ENCODE assay signal across 19 cellular contexts in genomic region chr14:69392481-69392880, GRCh38. TPM values are rescaled to one million over a fixed set of nuclear protein-coding genes. Genes with fewer than 3 reads are reported as not detected.
DNase-seq lines count a peak whose midpoint lies in the region; ATAC-seq and TF ChIP-seq lines count a peak whose summit lies in the region.
"Had no signal": no experiment of that assay in that cellular context is flagged by ENCODE, and none has a peak within 500 bp of the region (broad histone marks: within the 10 kb centered on the region; RNA-seq: fewer than 3 reads in every experiment).

No MANE protein-coding gene starts in this region.

- no peaks in the 10 kb centered on the region for H4K20me1 ChIP-seq in H9 (ENCODE audit: control insufficient read depth, insufficient read depth, insufficient read length)

- H3K27me3 ChIP-seq in H9 (ENCODE audit: insufficient read depth, low read length) (no peaks in the 10 kb centered on the region), suprapubic skin (no peaks in the 10 kb centered on the region)
- H3K27me3 ChIP-seq: body of pancreas, Peyer's patch had no signal

- no peak overlapping the region for H4K91ac ChIP-seq in H9 (ENCODE audit: insufficient read length, low read depth, low read length)

- H3K27me3 Mint-ChIP-seq in natural killer cell treated with Interleukin-12 subunit alpha and Interleukin-12 subunit beta and Interleukin-15 and Interleukin-18, amount 100 ng/mL, for 72 hours: no peaks in the 10 kb centered on the region
- H3K27me3 Mint-ChIP-seq in natural killer cell (ENCODE audit: low read depth in 2 of 2) (no peaks in the 10 kb centered on the region), H9 (ENCODE audit: low read depth) (no peaks in the 10 kb centered on the region)
- H3K27me3 Mint-ChIP-seq in activated naive CD8-positive, alpha-beta T cell treated with anti-CD3 and anti-CD28 coated beads, Interleukin-2, amount 10 ng/mL, durations not matched to agents 7 days and 5 days: no peaks in the 10 kb centered on the region
- H3K27me3 Mint-ChIP-seq: activated naive CD4-positive, alpha-beta T cell treated with anti-CD3 and anti-CD28 coated beads, Interleukin-2, amount 10 ng/mL, durations not matched to agents 7 days and 5 days; type B pancreatic cell had no signal

- H3K9me3 ChIP-seq in H9 (ENCODE audit: control insufficient read depth, low read depth, low read length) (no peaks in the 10 kb centered on the region), suprapubic skin (no peaks in the 10 kb centered on the region)
- H3K9me3 ChIP-seq: body of pancreas, Peyer's patch had no signal

- H3T11ph ChIP-seq in H9 (ENCODE audit: low read length): no peak overlapping the region

- peaks cover 48 to 63% of the 10 kb centered on the region in 2 donors for H3K4me1 Mint-ChIP-seq in natural killer cell treated with Interleukin-12 subunit alpha and Interleukin-12 subunit beta and Interleukin-15 and Interleukin-18, amount 100 ng/mL, for 72 hours (ENCODE audit: low read depth in 2 of 2)
- peaks cover 61% of the 10 kb centered on the region in 2 donors for H3K4me1 Mint-ChIP-seq in natural killer cell
- H3K4me1 Mint-ChIP-seq in H9: peaks cover 23 to 28% of the 10 kb centered on the region in 2 experiments
- H3K4me1 Mint-ChIP-seq in activated naive CD8-positive, alpha-beta T cell treated with anti-CD3 and anti-CD28 coated beads, Interleukin-2, amount 10 ng/mL, durations not matched to agents 7 days and 5 days: peaks cover 49% of the 10 kb centered on the region

- H3K4me1 ChIP-seq in H9 (ENCODE audit: insufficient read depth, low read length): no peaks in the 10 kb centered on the region
- H3K4me1 ChIP-seq in suprapubic skin: peaks cover 24% of the 10 kb centered on the region

- no peak overlapping the region for H3K56ac ChIP-seq in H9 (ENCODE audit: insufficient read length, low read depth, low read length)

- no peak overlapping the region for H3K18ac ChIP-seq in H9 (ENCODE audit: insufficient read length, low read depth, low read length)

- H3K9ac ChIP-seq in H9 (ENCODE audit: extremely low read depth, insufficient read length, low read length): no peak overlapping the region

- no peaks in the 10 kb centered on the region for H3K9me3 Mint-ChIP-seq in natural killer cell treated with Interleukin-12 subunit alpha and Interleukin-12 subunit beta and Interleukin-15 and Interleukin-18, amount 100 ng/mL, for 72 hours
- H3K9me3 Mint-ChIP-seq in natural killer cell: no peaks in the 10 kb centered on the region
- H3K9me3 Mint-ChIP-seq in H9: no peaks in the 10 kb centered on the region
- no peaks in the 10 kb centered on the region for H3K9me3 Mint-ChIP-seq in activated naive CD8-positive, alpha-beta T cell treated with anti-CD3 and anti-CD28 coated beads, Interleukin-2, amount 10 ng/mL, durations not matched to agents 7 days and 5 days
- H3K9me3 Mint-ChIP-seq: activated naive CD4-positive, alpha-beta T cell treated with anti-CD3 and anti-CD28 coated beads, Interleukin-2, amount 10 ng/mL, durations not matched to agents 7 days and 5 days; type B pancreatic cell had no signal

- peaks cover 5% of the 10 kb centered on the region for H3K23me2 ChIP-seq in H9 (ENCODE audit: insufficient read length, low read depth, low read length, poor library complexity, severe bottlenecking)

- H2BK120ac ChIP-seq in H9 (ENCODE audit: low read depth, low read length, poor library complexity, severe bottlenecking): no peak overlapping the region

- H4K5ac ChIP-seq in H9 (ENCODE audit: insufficient read length, low read depth, low read length): no peak overlapping the region

- no peak overlapping the region for H2BK15ac ChIP-seq in H9 (ENCODE audit: low read depth, low read length)

- H3K4me3 ChIP-seq in suprapubic skin: no peak overlapping the region
- H3K4me3 ChIP-seq: body of pancreas, Peyer's patch, SK-N-MC had no signal

- POLR2A ChIA-PET in activated naive CD8-positive, alpha-beta T cell treated with anti-CD3 and anti-CD28 coated beads, Interleukin-2, amount 10 ng/mL, durations not matched to agents 7 days and 5 days (lab: Charles Lee): no interaction called here

- no peak overlapping the region for H3K27ac ChIP-seq in H9 (ENCODE audit: insufficient read length, low read depth, low read length)
- no peak overlapping the region for H3K27ac ChIP-seq in suprapubic skin
- H3K27ac ChIP-seq: body of pancreas, Peyer's patch, SK-N-MC had no signal

- peaks cover 64% of the 10 kb centered on the region for H3K36me3 ChIP-seq in suprapubic skin

- peaks cover 53% of the 10 kb centered on the region for H3K36me3 Mint-ChIP-seq in natural killer cell treated with Interleukin-12 subunit alpha and Interleukin-12 subunit beta and Interleukin-15 and Interleukin-18, amount 100 ng/mL, for 72 hours
- H3K36me3 Mint-ChIP-seq in natural killer cell (peaks cover 32% of the 10 kb centered on the region), H9 (ENCODE audit: insufficient read depth in 1 of 3, low read depth in 3 of 3) (peaks cover 64 to 90% (median 88%) of the 10 kb centered on the region in 3 experiments; a peak in 6 of 7 replicates)
- H3K36me3 Mint-ChIP-seq in activated naive CD8-positive, alpha-beta T cell treated with anti-CD3 and anti-CD28 coated beads, Interleukin-2, amount 10 ng/mL, durations not matched to agents 7 days and 5 days: peaks cover 59% of the 10 kb centered on the region

- peaks cover 14% of the 10 kb centered on the region for H3K79me1 ChIP-seq in H9 (ENCODE audit: insufficient read depth, low read depth, low read length, poor library complexity, severe bottlenecking)

- ATAC-seq in natural killer cell treated with Interleukin-12 subunit alpha and Interleukin-12 subunit beta and Interleukin-15 and Interleukin-18, amount 100 ng/mL, for 72 hours: no peak
- ATAC-seq in natural killer cell: no peak
- ATAC-seq in activated naive CD8-positive, alpha-beta T cell treated with anti-CD3 and anti-CD28 coated beads, Interleukin-2, amount 10 ng/mL, durations not matched to agents 7 days and 5 days (ENCODE audit: low read depth): no peak
- no peak for ATAC-seq in GM18907 (IDR thresholded peaks at IDR 0.05; ENCODE audit: unreplicated experiment)
- ATAC-seq: body of pancreas, left cardiac atrium had no signal

- no peak overlapping the region for H4K8ac ChIP-seq in H9 (replicated peaks; ENCODE audit: insufficient read length, low read depth, low read length)

- intact Hi-C loops in natural killer cell (cut with micrococcal nuclease): no loop called here

- no peak for TF ChIP-seq CTCF in natural killer cell (IDR thresholded peaks at IDR 0.05)
- no peak for TF ChIP-seq CTCF in H9 (conservative IDR thresholded peaks at IDR 0.05)
- no peak for TF ChIP-seq CTCF in suprapubic skin (IDR thresholded peaks at IDR 0.05)

- H2BK12ac ChIP-seq in H9 (ENCODE audit: insufficient read length, low read depth, low read length): no peak overlapping the region

- H3K14ac ChIP-seq in H9 (ENCODE audit: insufficient read depth, low read length): no peak overlapping the region

- no peak overlapping the region for H3K4ac ChIP-seq in H9 (ENCODE audit: low read depth, low read length)

- H2AK5ac ChIP-seq in H9 (ENCODE audit: insufficient read length, low read length): no peak overlapping the region

- no peak overlapping the region for H2BK20ac ChIP-seq in H9 (ENCODE audit: low read depth, low read length, poor library complexity, severe bottlenecking)

- TF ChIP-seq POLR2A in suprapubic skin (IDR thresholded peaks at IDR 0.05): no peak

- WGBS in H9 (ENCODE audit: extremely low coverage, insufficient read length, low lambda C conversion rate): no CpG with 5 or more reads among the region's 3 CpGs
- WGBS in suprapubic skin: 94% methylated on average over 3 of the region's 3 CpGs

- no peak for DNase-seq in natural killer cell treated with Interleukin-12 subunit alpha and Interleukin-12 subunit beta and Interleukin-15 and Interleukin-18, amount 100 ng/mL, for 72 hours (ENCODE audit: low spot score)
- DNase-seq in natural killer cell (no peak), H9 (no peak), SKM-1 (lab: John Stamatoyannopoulos, UW; ENCODE audit: unreplicated experiment) (no peak), suprapubic skin (ENCODE audit: low spot score in 2 of 2) (no peak)
- DNase-seq in activated naive CD8-positive, alpha-beta T cell treated with anti-CD3 and anti-CD28 coated beads, Interleukin-2, amount 10 ng/mL, durations not matched to agents 7 days and 5 days: no peak
- DNase-seq in activated effector memory CD4-positive, alpha-beta T cell treated with anti-CD3 and anti-CD28 coated beads, Interleukin-2, amount 50 U/mL, for 16 hours: no peak
- DNase-seq: activated CD4-positive, CD25-positive, alpha-beta regulatory T cell treated with anti-CD3 and anti-CD28 coated beads, Interleukin-2, amount 50 U/mL, for 72 hours; activated naive CD4-positive, alpha-beta T cell treated with anti-CD3 and anti-CD28 coated beads, Interleukin-2, amount 10 ng/mL, durations not matched to agents 7 days and 5 days; body of pancreas; dermis blood vessel endothelial cell; erythroblast; left cardiac atrium; NCI-H1436; Peyer's patch; stimulated activated naive CD4-positive, alpha-beta T cell had no signal

- no peak overlapping the region for H2AFZ ChIP-seq in H9 (ENCODE audit: low read length)

- H3K27ac Mint-ChIP-seq in natural killer cell treated with Interleukin-12 subunit alpha and Interleukin-12 subunit beta and Interleukin-15 and Interleukin-18, amount 100 ng/mL, for 72 hours: peak overlapping the region in 1 of 2 donors; percentile 81
- H3K27ac Mint-ChIP-seq in natural killer cell (no peak overlapping the region), H9 (peak overlapping the region in 2 of 3 experiments; percentile 67 to 75; a peak in 3 of 7 replicates)
- no peak overlapping the region for H3K27ac Mint-ChIP-seq in activated naive CD8-positive, alpha-beta T cell treated with anti-CD3 and anti-CD28 coated beads, Interleukin-2, amount 10 ng/mL, durations not matched to agents 7 days and 5 days
- H3K27ac Mint-ChIP-seq: type B pancreatic cell had no signal

- no peak overlapping the region for H2BK5ac ChIP-seq in H9 (ENCODE audit: insufficient read length, low read length)

- H3K4me2 ChIP-seq in H9 (ENCODE audit: insufficient read depth, insufficient read length, low read length): no peak overlapping the region

- no peak for TF ChIP-seq EP300 in suprapubic skin (IDR thresholded peaks at IDR 0.05)

- peaks cover 48% of the 10 kb centered on the region; the same call in 1 of the 2 replicates for H3K79me2 ChIP-seq in H9 (ENCODE audit: insufficient read depth, low read length)

- peak overlapping the region; percentile 46 for H3K4me3 Mint-ChIP-seq in natural killer cell treated with Interleukin-12 subunit alpha and Interleukin-12 subunit beta and Interleukin-15 and Interleukin-18, amount 100 ng/mL, for 72 hours
- H3K4me3 Mint-ChIP-seq in natural killer cell: no peak overlapping the region
- no peak overlapping the region for H3K4me3 Mint-ChIP-seq in H9
- peak overlapping the region; percentile 10 for H3K4me3 Mint-ChIP-seq in activated naive CD8-positive, alpha-beta T cell treated with anti-CD3 and anti-CD28 coated beads, Interleukin-2, amount 10 ng/mL, durations not matched to agents 7 days and 5 days
- H3K4me3 Mint-ChIP-seq: activated naive CD4-positive, alpha-beta T cell treated with anti-CD3 and anti-CD28 coated beads, Interleukin-2, amount 10 ng/mL, durations not matched to agents 7 days and 5 days; type B pancreatic cell had no signal

- no peak overlapping the region for H3K23ac ChIP-seq in H9 (ENCODE audit: insufficient read length, low read depth, low read length)

RNA-seq across cellular contexts. Expression of gene ERH, which starts 5.6 kb away (rescaled TPM):
- 100 to 1,000 TPM; 227 to 233 TPM for total RNA-seq in natural killer cell treated with Interleukin-12 subunit alpha and Interleukin-12 subunit beta and Interleukin-15 and Interleukin-18, amount 100 ng/mL, for 72 hours
- total RNA-seq in natural killer cell (100 to 1,000 TPM; 103 to 120 (median 113) TPM), H9 (2021) (428 and 443 TPM in 2 replicates), suprapubic skin (10 to 100 TPM; 40.6 to 54.3 (median 41.5) TPM)
- 100 to 1,000 TPM; 226 to 233 TPM for total RNA-seq in activated naive CD8-positive, alpha-beta T cell treated with anti-CD3 and anti-CD28 coated beads, Interleukin-2, amount 10 ng/mL, durations not matched to agents 7 days and 5 days

RNA-seq across cellular contexts. Expression of gene SLC39A9, which starts 6.0 kb away (rescaled TPM):
- 10 to 100 TPM; 59.5 to 62.2 TPM for total RNA-seq in natural killer cell treated with Interleukin-12 subunit alpha and Interleukin-12 subunit beta and Interleukin-15 and Interleukin-18, amount 100 ng/mL, for 72 hours
- 10 to 100 TPM; 30.9 to 34.6 (median 33.0) TPM for total RNA-seq in natural killer cell
- total RNA-seq in H9 (2021): 39.8 and 42.2 TPM in 2 replicates
- 10 to 100 TPM; 39.8 to 40.5 TPM for total RNA-seq in activated naive CD8-positive, alpha-beta T cell treated with anti-CD3 and anti-CD28 coated beads, Interleukin-2, amount 10 ng/mL, durations not matched to agents 7 days and 5 days
- 10 to 100 TPM; 46.5 to 65.6 (median 60.2) TPM for total RNA-seq in suprapubic skin

Comparison
In these comparisons a context has a peak if more than half of its experiments do, and no peak if none do; other contexts are left out.
1. H3K4me3 Mint-ChIP-seq: peak in natural killer cell treated with Interleukin-12 subunit alpha and Interleukin-12 subunit beta and Interleukin-15 and Interleukin-18, amount 100 ng/mL, for 72 hours (single experiment) and activated naive CD8-positive, alpha-beta T cell treated with anti-CD3 and anti-CD28 coated beads, Interleukin-2, amount 10 ng/mL, durations not matched to agents 7 days and 5 days (single experiment); none in natural killer cell (single experiment) and H9 (0 of 2).
2. H3K27ac Mint-ChIP-seq: peak in H9 (2 of 3); none in natural killer cell (0 of 2) and activated naive CD8-positive, alpha-beta T cell treated with anti-CD3 and anti-CD28 coated beads, Interleukin-2, amount 10 ng/mL, durations not matched to agents 7 days and 5 days (single experiment).